8 cellular contexts compared by ENCODE assay signal in genomic region chr7:137935849-137936508, GRCh38.
DNase-seq lines count a peak whose midpoint lies in the region; ATAC-seq and TF ChIP-seq lines count a peak whose summit lies in the region.

No MANE protein-coding gene starts in this region.

- H3K27ac ChIP-seq in CD8-positive, alpha-beta T cell (ENCODE audit: low read depth, low read length) = no peak overlapping the region
- H3K27ac ChIP-seq in mucosa of rectum (ENCODE audit: low read depth in 2 of 2, low read length in 2 of 2) (peak overlapping the region; percentile 56 to 67), dorsolateral prefrontal cortex (peak overlapping the region in 17 of 59 donors; percentile 0 to 39 (median 29))

- H3K4me1 Mint-ChIP-seq in CD8-positive, alpha-beta T cell (ENCODE audit: low read depth) = peaks cover 39% of the 10 kb centered on the region
- H3K4me1 Mint-ChIP-seq in activated naive CD8-positive, alpha-beta T cell treated with anti-CD3 and anti-CD28 coated beads, Interleukin-2, amount 10 ng/mL, durations not matched to agents 7 days and 5 days = peaks cover 29% of the 10 kb centered on the region

- H3K4me1 ChIP-seq in CD8-positive, alpha-beta T cell (ENCODE audit: insufficient read depth, low read length) = peaks cover 23% of the 10 kb centered on the region
- peaks cover 30 to 42% of the 10 kb centered on the region in 2 donors for H3K4me1 ChIP-seq in mucosa of rectum (ENCODE audit: control insufficient read depth in 2 of 2, insufficient read depth in 2 of 2, low read length in 2 of 2)

- H3K9me3 ChIP-seq in CD8-positive, alpha-beta T cell (ENCODE audit: low read length) = no peaks in the 10 kb centered on the region
- no peaks in the 10 kb centered on the region for H3K9me3 ChIP-seq in mucosa of rectum (ENCODE audit: control insufficient read depth in 2 of 2, low read length in 2 of 2)

- no peaks in the 10 kb centered on the region for H3K27me3 ChIP-seq in CD8-positive, alpha-beta T cell (ENCODE audit: insufficient read depth, low read length)
- H3K27me3 ChIP-seq in mucosa of rectum (ENCODE audit: control insufficient read depth in 2 of 2, insufficient read depth in 2 of 2, low read length in 2 of 2) (no peaks in the 10 kb centered on the region), dorsolateral prefrontal cortex (no peaks in the 10 kb centered on the region)

- no peak for ATAC-seq in CD8-positive, alpha-beta T cell
- ATAC-seq in HG02981 (IDR thresholded peaks at IDR 0.05; ENCODE audit: unreplicated experiment) (peak; percentile 44), GM21528 (IDR thresholded peaks at IDR 0.05; ENCODE audit: low FRiP score, unreplicated experiment) (no peak)
- ATAC-seq in activated naive CD8-positive, alpha-beta T cell treated with anti-CD3 and anti-CD28 coated beads, Interleukin-2, amount 10 ng/mL, durations not matched to agents 7 days and 5 days (ENCODE audit: low read depth) = peak; percentile 51

- H3K36me3 Mint-ChIP-seq in CD8-positive, alpha-beta T cell = peaks cover 9% of the 10 kb centered on the region
- peaks cover 13% of the 10 kb centered on the region for H3K36me3 Mint-ChIP-seq in activated naive CD8-positive, alpha-beta T cell treated with anti-CD3 and anti-CD28 coated beads, Interleukin-2, amount 10 ng/mL, durations not matched to agents 7 days and 5 days

- intact Hi-C loops in CD8-positive, alpha-beta T cell (cut with DNase I, micrococcal nuclease) = loop anchor here (1.0 to 2.0 kb wide), 2 partner anchors 66 to 69 kb away; partner anchors contain the start of gene CREB3L2 (in 1 of the 2)
- intact Hi-C loops in dorsolateral prefrontal cortex (cut with DNase I) = no loop called here

- H3K9ac ChIP-seq in mucosa of rectum (ENCODE audit: low read depth in 1 of 2, low read length in 2 of 2) = no peak overlapping the region

- no peak for TF ChIP-seq CTCF in CD8-positive, alpha-beta T cell (IDR thresholded peaks at IDR 0.05)
- TF ChIP-seq CTCF in dorsolateral prefrontal cortex (IDR thresholded peaks at IDR 0.05 in 54 of 56, conservative IDR thresholded peaks at IDR 0.05 in 2 of 56; ENCODE audit: low read depth in 1 of 56, partially characterized antibody in 56 of 56) = no peak

- no peaks in the 10 kb centered on the region for H3K27me3 Mint-ChIP-seq in CD8-positive, alpha-beta T cell (ENCODE audit: low read depth)
- no peaks in the 10 kb centered on the region for H3K27me3 Mint-ChIP-seq in activated naive CD8-positive, alpha-beta T cell treated with anti-CD3 and anti-CD28 coated beads, Interleukin-2, amount 10 ng/mL, durations not matched to agents 7 days and 5 days

- CTCF ChIA-PET in CD8-positive, alpha-beta T cell (lab: Charles Lee) = interaction anchor here (1.5 to 2.7 kb wide), 3 partner anchors 32 to 71 kb away, joined by 3 to 12 read pairs (median 5); no protein-coding TSS in a partner anchor

- POLR2A ChIA-PET in CD8-positive, alpha-beta T cell (lab: Charles Lee) = no interaction called here
- POLR2A ChIA-PET in activated naive CD8-positive, alpha-beta T cell treated with anti-CD3 and anti-CD28 coated beads, Interleukin-2, amount 10 ng/mL, durations not matched to agents 7 days and 5 days (lab: Charles Lee) = interaction anchor here (1.0 to 3.0 kb wide), 3 partner anchors 55 to 66 kb away, joined by 4 to 11 read pairs (median 4); partner anchors contain the start of gene CREB3L2

- peak overlapping the region; percentile 83 for H3K27ac Mint-ChIP-seq in CD8-positive, alpha-beta T cell
- peak overlapping the region; percentile 88 for H3K27ac Mint-ChIP-seq in activated naive CD8-positive, alpha-beta T cell treated with anti-CD3 and anti-CD28 coated beads, Interleukin-2, amount 10 ng/mL, durations not matched to agents 7 days and 5 days

- H3K4me3 Mint-ChIP-seq in CD8-positive, alpha-beta T cell = peak overlapping the region; percentile 63
- H3K4me3 Mint-ChIP-seq in activated naive CD8-positive, alpha-beta T cell treated with anti-CD3 and anti-CD28 coated beads, Interleukin-2, amount 10 ng/mL, durations not matched to agents 7 days and 5 days = peak overlapping the region; percentile 72

- H3K36me3 ChIP-seq in CD8-positive, alpha-beta T cell (ENCODE audit: insufficient read depth, low read length) = no peaks in the 10 kb centered on the region
- H3K36me3 ChIP-seq in mucosa of rectum (ENCODE audit: control insufficient read depth in 2 of 2, insufficient read depth in 2 of 2, low read length in 2 of 2) = no peaks in the 10 kb centered on the region

- H3K4me3 ChIP-seq in CD8-positive, alpha-beta T cell (ENCODE audit: low read depth, low read length) = no peak overlapping the region
- H3K4me3 ChIP-seq in mucosa of rectum (ENCODE audit: low read length in 2 of 2) (peak overlapping the region; percentile 28 to 66), dorsolateral prefrontal cortex (peak overlapping the region in 9 of 59 donors; percentile 1 to 28 (median 12))

- peak in 1 of 7 experiments; percentile 13 for DNase-seq in CD8-positive, alpha-beta T cell
- DNase-seq in activated naive CD8-positive, alpha-beta T cell treated with anti-CD3 and anti-CD28 coated beads, Interleukin-2, amount 10 ng/mL, durations not matched to agents 7 days and 5 days = no peak
- no peak for DNase-seq in dorsolateral prefrontal cortex
- DNase-seq in A172 (ENCODE audit: low spot score) = no peak
- no peak for DNase-seq in stimulated activated CD4-positive, alpha-beta T cell treated with anti-CD3 and anti-CD28 coated beads, Interleukin-4, amount 100 ng/mL, for 1 hour

- H3K9me3 Mint-ChIP-seq in CD8-positive, alpha-beta T cell = no peaks in the 10 kb centered on the region
- no peaks in the 10 kb centered on the region for H3K9me3 Mint-ChIP-seq in activated naive CD8-positive, alpha-beta T cell treated with anti-CD3 and anti-CD28 coated beads, Interleukin-2, amount 10 ng/mL, durations not matched to agents 7 days and 5 days

Comparison
In these comparisons a context has a peak if more than half of its experiments do, and no peak if none do; other contexts are left out.
1. ATAC-seq: peak in HG02981 (single experiment) and activated naive CD8-positive, alpha-beta T cell treated with anti-CD3 and anti-CD28 coated beads, Interleukin-2, amount 10 ng/mL, durations not matched to agents 7 days and 5 days (single experiment); none in CD8-positive, alpha-beta T cell (single experiment) and GM21528 (single experiment).
2. intact Hi-C loops: an anchor here in CD8-positive, alpha-beta T cell (1.0 to 2.0 kb wide); none called in dorsolateral prefrontal cortex.